Comparison of ENCODE assay signal across 8 cellular contexts in the genomic region with DNA sequence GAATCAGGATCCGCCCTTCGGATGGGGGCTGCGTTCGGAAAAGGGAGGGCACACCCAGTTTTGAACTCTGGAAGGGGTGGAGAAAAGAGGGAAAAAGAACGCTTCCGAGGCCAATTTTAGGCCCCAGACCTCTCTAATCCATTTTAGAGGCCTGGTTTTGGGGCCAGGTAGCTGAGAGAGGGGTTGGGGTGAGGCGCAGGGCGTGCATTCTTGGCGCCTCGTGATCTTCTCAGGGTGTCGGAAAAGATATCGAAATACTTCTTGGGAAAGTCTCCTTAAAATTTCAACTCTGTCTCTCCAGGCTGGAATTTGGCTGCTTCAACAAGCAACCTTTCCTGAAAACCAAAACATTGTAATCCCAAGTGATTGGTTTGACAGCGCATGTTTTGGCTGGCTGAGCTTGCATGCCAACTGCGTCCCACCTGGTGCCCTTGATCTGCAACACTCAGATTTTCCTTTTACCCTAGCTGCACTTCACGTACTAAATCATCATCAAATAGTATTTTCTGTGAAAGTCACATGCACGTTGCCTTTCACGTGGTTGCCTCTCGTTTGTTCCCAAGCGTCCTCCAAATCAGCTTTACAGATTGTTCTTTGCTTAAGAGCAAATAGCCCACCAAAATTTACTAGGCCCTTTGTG. TPM values are rescaled to one million over a fixed set of nuclear protein-coding genes. Genes with fewer than 3 reads are reported as not detected.
DNase-seq lines count a peak whose midpoint lies in the region; ATAC-seq, FAIRE-seq and TF ChIP-seq lines count a peak whose summit lies in the region.

No MANE protein-coding gene starts in this region.

- FAIRE-seq in kidney (lab: Jason Lieb, UNC), result no peak
- FAIRE-seq in frontal cortex (lab: Jason Lieb, UNC), result no peak

- intact Hi-C loops in kidney (cut with DNase I), result no loop called here

- H3K9me3 ChIP-seq in SJSA1 (replicated peaks), result no peaks in the 10 kb centered on the region
- H3K9me3 ChIP-seq in kidney (ENCODE audit: control insufficient read depth in 1 of 2, low read length in 2 of 2), result no peaks in the 10 kb centered on the region

- H3K4me1 ChIP-seq in SJSA1 (replicated peaks) (peaks cover 16% of the 10 kb centered on the region), kidney (ENCODE audit: control insufficient read depth in 1 of 2, insufficient read depth in 1 of 2, low read depth in 1 of 2, low read length in 2 of 2) (peaks cover 8 to 13% of the 10 kb centered on the region in 2 donors)

- no peaks in the 10 kb centered on the region; the same call in 1 of the 2 replicates for H3K36me3 ChIP-seq in SJSA1
- no peaks in the 10 kb centered on the region for H3K36me3 ChIP-seq in kidney (ENCODE audit: control insufficient read depth in 1 of 2, insufficient read depth in 2 of 2, low read length in 2 of 2)

- TF ChIP-seq CTCF in GM10266 (IDR thresholded peaks at IDR 0.05; ENCODE audit: control insufficient read depth, insufficient read depth, low read depth, missing control alignments), result no peak
- TF ChIP-seq CTCF in kidney (IDR thresholded peaks at IDR 0.05; ENCODE audit: borderline replicate concordance, extremely low read depth, insufficient read depth), result no peak

- H3K4me3 ChIP-seq in SJSA1 (peak overlapping the region; percentile 43), kidney (ENCODE audit: low read length in 2 of 2) (peak overlapping the region; percentile 64 to 97)

- H3K27me3 ChIP-seq in SJSA1 (replicated peaks), result no peaks in the 10 kb centered on the region

- H3K27ac ChIP-seq in SJSA1 (peak overlapping the region; percentile 95), angular gyrus (ENCODE audit: low read depth, low read length) (peak overlapping the region; percentile 100), kidney (ENCODE audit: low read depth in 2 of 2, low read length in 2 of 2) (peak overlapping the region; percentile 98 to 99)

- no peak for ATAC-seq in HG03045 (IDR thresholded peaks at IDR 0.05; ENCODE audit: unreplicated experiment)

- peak; percentile 34 for DNase-seq in GM10266 (ENCODE audit: extremely low spot score)
- DNase-seq in LoVo (ENCODE audit: low spot score), result peak; percentile 17
- DNase-seq in SJSA1 (ENCODE audit: low read depth in 1 of 2, low spot score in 2 of 2), result no peak
- DNase-seq in kidney, result no peak
- peak; percentile 8 to 21 for DNase-seq in stimulated activated CD4-positive, alpha-beta T cell treated with anti-CD3 and anti-CD28 coated beads, Interleukin-1b, Interleukin-23, amount 100 ng/mL, for 1 hour (ENCODE audit: low read depth in 2 of 2)
- no peak for DNase-seq in frontal cortex (ENCODE audit: low spot score in 2 of 2)

- H3K9ac ChIP-seq in kidney (ENCODE audit: low read length in 2 of 2), result peak overlapping the region; percentile 77 to 92

RNA-seq across cellular contexts. Expression of gene XPO1, which starts 0.9 kb away (rescaled TPM):
- total RNA-seq in SJSA1 (2014; rRNA removed; shearing (Covaris generic)), result 179 and 241 TPM in 2 replicates
- total RNA-seq in kidney (117 TPM), frontal cortex (871 TPM)
- 37.8 TPM for polyA plus RNA-seq in kidney (ENCODE audit: insufficient read depth, low read depth, low replicate concordance)

Comparison
In these comparisons a context has a peak if more than half of its experiments do, and no peak if none do; other contexts are left out.
1. DNase-seq: peak in GM10266 (single experiment), LoVo (single experiment) and stimulated activated CD4-positive, alpha-beta T cell treated with anti-CD3 and anti-CD28 coated beads, Interleukin-1b, Interleukin-23, amount 100 ng/mL, for 1 hour (2 of 2); none in SJSA1 (0 of 2), kidney (single experiment) and frontal cortex (0 of 2).
2. Peak in every context shown above with its lines, with median percentiles within 50 percentile points of each other: H3K27ac ChIP-seq.